22 cellular contexts compared by ENCODE assay signal in genomic region chr3:87410110-87410509, GRCh38.
"Had no signal": no experiment of that assay in that cellular context is flagged by ENCODE, and none has a peak within 500 bp of the region (broad histone marks: within the 10 kb centered on the region; RNA-seq: fewer than 3 reads in every experiment).

No MANE protein-coding gene starts in this region.

- H3K9me3 ChIP-seq: breast epithelium had no signal

- H3K4me3 Mint-ChIP-seq: activated CD4-positive, alpha-beta T cell treated with anti-CD3 and anti-CD28 coated beads for 36 hours; activated CD8-positive, alpha-beta T cell treated with anti-CD3 and anti-CD28 coated beads for 36 hours; activated naive CD8-positive, alpha-beta T cell; activated T-cell treated with anti-CD3 and anti-CD28 coated beads, Interleukin-2, amount 50 U/mL, for 72 hours; dendritic cell treated with granulocyte-macrophage colony-stimulating factor and Interleukin-4, amounts not matched to agents 40 ng/mL and 50 ng/mL, for 4 days; natural killer cell; T-helper 17 cell; type B pancreatic cell had no signal

- H3K36me3 ChIP-seq: breast epithelium had no signal

- H3K27me3 Mint-ChIP-seq: activated CD4-positive, alpha-beta T cell treated with anti-CD3 and anti-CD28 coated beads for 36 hours; activated CD8-positive, alpha-beta T cell treated with anti-CD3 and anti-CD28 coated beads for 36 hours; activated naive CD8-positive, alpha-beta T cell; dendritic cell treated with granulocyte-macrophage colony-stimulating factor and Interleukin-4, amounts not matched to agents 40 ng/mL and 50 ng/mL, for 4 days; T-helper 17 cell; type B pancreatic cell had no signal

- H3K27me3 ChIP-seq: breast epithelium had no signal

- H3K9me3 Mint-ChIP-seq: activated CD8-positive, alpha-beta T cell treated with anti-CD3 and anti-CD28 coated beads for 36 hours; dendritic cell treated with granulocyte-macrophage colony-stimulating factor and Interleukin-4, amounts not matched to agents 40 ng/mL and 50 ng/mL, for 4 days; type B pancreatic cell had no signal

- H3K4me1 Mint-ChIP-seq: activated CD4-positive, alpha-beta T cell treated with anti-CD3 and anti-CD28 coated beads for 36 hours; natural killer cell; T-helper 17 cell had no signal

- H3K27ac Mint-ChIP-seq: activated CD4-positive, alpha-beta T cell treated with anti-CD3 and anti-CD28 coated beads for 36 hours; activated CD8-positive, alpha-beta T cell treated with anti-CD3 and anti-CD28 coated beads for 36 hours; activated naive CD8-positive, alpha-beta T cell; activated T-cell treated with anti-CD3 and anti-CD28 coated beads, Interleukin-2, amount 50 U/mL, for 72 hours; dendritic cell treated with granulocyte-macrophage colony-stimulating factor and Interleukin-4, amounts not matched to agents 40 ng/mL and 50 ng/mL, for 4 days; natural killer cell; T-helper 17 cell; type B pancreatic cell had no signal

- ATAC-seq: activated CD4-positive, alpha-beta T cell treated with anti-CD3 and anti-CD28 coated beads for 36 hours; activated CD8-positive, alpha-beta T cell treated with anti-CD3 and anti-CD28 coated beads for 36 hours; activated T-cell treated with anti-CD3 and anti-CD28 coated beads, Interleukin-2, amount 50 U/mL, for 72 hours; natural killer cell; stimulated activated naive CD8-positive, alpha-beta T cell treated with anti-CD3 and anti-CD28 coated beads, Interleukin-15, Interleukin-2, amounts not matched to agents 100 U/mL and 50 U/mL, for 24 hours; T-helper 17 cell had no signal

- H3K4me1 ChIP-seq: breast epithelium had no signal

- H3K4me3 ChIP-seq: breast epithelium had no signal

- H3K36me3 Mint-ChIP-seq: activated naive CD8-positive, alpha-beta T cell; natural killer cell; type B pancreatic cell had no signal

- DNase-seq: activated CD4-positive, alpha-beta T cell treated with anti-CD3 and anti-CD28 coated beads for 36 hours; activated CD8-positive, alpha-beta memory T cell treated with anti-CD3 and anti-CD28 coated beads, Interleukin-2, amount 50 U/mL, for 48 hours; activated CD8-positive, alpha-beta T cell treated with anti-CD3 and anti-CD28 coated beads for 36 hours; activated gamma-delta T cell treated with Interleukin-2 at 50 U/mL for 16 hours; activated T-cell treated with anti-CD3 and anti-CD28 coated beads, Interleukin-2, amount 50 U/mL, for 72 hours; amygdala; cerebellar nuclear complex; effector memory CD4-positive, alpha-beta T cell; foreskin melanocyte; mesendoderm; natural killer cell; posterior cingulate gyrus; retina; stimulated activated CD4-positive, alpha-beta T cell treated with anti-CD3 and anti-CD28 coated beads, Interleukin-15, amount 100 ng/mL, for 24 hours; stimulated activated CD4-positive, alpha-beta T cell treated with anti-CD3 and anti-CD28 coated beads, Interleukin-4, amount 100 ng/mL, for 24 hours; stimulated activated CD8-positive, alpha-beta memory T cell treated with anti-CD3 and anti-CD28 coated beads, Interleukin-4, amount 100 ng/mL, for 48 hours; stimulated activated naive CD8-positive, alpha-beta T cell treated with anti-CD3 and anti-CD28 coated beads, Interleukin-15, Interleukin-2, amounts not matched to agents 100 U/mL and 50 U/mL, for 24 hours; T-helper 17 cell had no signal
